Comparison of ENCODE assay signal across 9 cellular contexts in the genomic region with DNA sequence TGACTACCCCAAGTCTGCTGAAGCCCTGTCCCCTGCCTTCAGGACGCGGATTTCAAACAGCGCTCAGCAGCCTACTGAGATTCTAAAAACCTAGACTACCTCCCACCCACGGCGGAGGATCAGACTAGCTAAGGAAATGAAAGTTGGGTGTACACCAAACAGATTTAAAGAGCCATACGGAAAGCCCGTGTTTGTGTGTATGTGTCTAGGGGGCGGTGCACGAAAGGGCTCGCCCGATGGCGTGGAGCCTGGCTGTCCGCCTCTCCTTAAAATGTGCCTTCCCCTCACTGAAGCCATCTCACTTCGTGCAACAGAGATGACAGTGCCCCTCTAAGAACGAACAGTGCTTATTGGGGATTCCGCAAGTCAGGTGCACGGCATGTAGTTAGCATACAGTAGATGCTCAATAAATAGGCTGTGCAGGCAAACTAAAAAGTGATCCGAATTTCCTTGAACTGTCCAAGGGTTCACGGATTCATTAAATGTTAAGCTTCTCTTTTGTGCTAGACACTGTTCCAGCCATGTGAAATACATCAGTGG. TPM values are rescaled to one million over a fixed set of nuclear protein-coding genes. Genes with fewer than 3 reads are reported as not detected.
DNase-seq lines count a peak whose midpoint lies in the region; ATAC-seq, FAIRE-seq and TF ChIP-seq lines count a peak whose summit lies in the region.
"Had no signal": no experiment of that assay in that cellular context is flagged by ENCODE, and none has a peak within 500 bp of the region (broad histone marks: within the 10 kb centered on the region; RNA-seq: fewer than 3 reads in every experiment).

No MANE protein-coding gene starts in this region.

- no peaks in the 10 kb centered on the region for H4K20me1 ChIP-seq in HCT116 (ENCODE audit: insufficient read depth)

- DNase-seq in A673 (ENCODE audit: low spot score) (peak; percentile 36), HCT116 (ENCODE audit: low read depth, low spot score) (no peak), right cardiac atrium (peak in 2 of 3 donors; percentile 47 to 48), small intestine (peak; percentile 26), COLO829 (ENCODE audit: low spot score) (no peak), Ammon's horn (ENCODE audit: low spot score) (no peak)
- DNase-seq in activated T-cell treated with anti-CD3 and anti-CD28 coated beads, Interleukin-2, amount 50 U/mL, for 4 hours: no peak

- peak overlapping the region; percentile 68 for H3K9ac ChIP-seq in HCT116 (ENCODE audit: low read length)

- H3K9me2 ChIP-seq in HCT116 (ENCODE audit: insufficient read depth): no peaks in the 10 kb centered on the region

- no peaks in the 10 kb centered on the region for H3K9me3 ChIP-seq in A673 (ENCODE audit: low read depth, low read length, poor library complexity, severe bottlenecking)
- no peaks in the 10 kb centered on the region for H3K9me3 ChIP-seq in HCT116 (ENCODE audit: control insufficient read depth in 1 of 2, insufficient read depth in 1 of 2, low read depth in 1 of 2, low read length in 2 of 2)
- no peaks in the 10 kb centered on the region for H3K9me3 ChIP-seq in right cardiac atrium (ENCODE audit: control insufficient read depth, low read length)
- H3K9me3 ChIP-seq in small intestine (ENCODE audit: control insufficient read depth, low read depth): no peaks in the 10 kb centered on the region

- RAD21 ChIA-PET in HCT116 (lab: Charles Lee; ENCODE audit: low non-redundant PET in 1 of 2, low total read pairs in 2 of 2, uncharacterized antibody in 2 of 2, unreplicated experiment in 2 of 2): no interaction called here

- H3K4me3 ChIP-seq in A673 (ENCODE audit: low read depth, low read length, poor library complexity, severe bottlenecking): peak overlapping the region; percentile 63
- H3K4me3 ChIP-seq in HCT116 (replicated peaks in 1 of 2; ENCODE audit: low read depth in 1 of 2, low read length in 2 of 2): peak overlapping the region; percentile 82 to 84
- peak overlapping the region; percentile 56 for H3K4me3 ChIP-seq in right cardiac atrium (ENCODE audit: low read length)
- H3K4me3 ChIP-seq in small intestine (ENCODE audit: low read depth in 1 of 2, low read length in 2 of 2): peak overlapping the region in 1 of 2 donors; percentile 64

- peak overlapping the region; percentile 97 for H3K4me3 Mint-ChIP-seq in activated T-cell treated with anti-CD3 and anti-CD28 coated beads, Interleukin-2, amount 50 U/mL, for 4 hours

- intact Hi-C loops in A673 (cut with micrococcal nuclease; ENCODE audit: unreplicated experiment) (no loop called here), HCT116 (cut with micrococcal nuclease) (loop anchor here (1.0 kb wide), 1 partner anchor 22 kb away; the partner anchor contains the start of gene CNOT3), right cardiac atrium (cut with DNase I) (no loop called here)

- no peak for TF ChIP-seq POLR2A in HCT116 (IDR thresholded peaks at IDR 0.05; ENCODE audit: borderline replicate concordance, extremely low read depth, insufficient read depth, insufficient read length)

- ATAC-seq in HCT116 (no peak), right cardiac atrium (no peak), HG03342 (IDR thresholded peaks at IDR 0.05; ENCODE audit: unreplicated experiment) (no peak)
- no peak for ATAC-seq in activated T-cell treated with anti-CD3 and anti-CD28 coated beads, Interleukin-2, amount 50 U/mL, for 4 hours

- H3K79me2 ChIP-seq in HCT116 (ENCODE audit: insufficient read depth, low read length): peaks cover 8% of the 10 kb centered on the region

- peak overlapping the region; percentile 93 for H3K4me2 ChIP-seq in HCT116 (ENCODE audit: low read length)

- 11% methylated on average over 19 of the region's 19 CpGs for WGBS in right cardiac atrium
- 8 to 9% (median 8%) methylated on average over 19 of the region's 19 CpGs for WGBS in small intestine, 3 donors

- CTCF ChIA-PET in A673 (lab: Charles Lee) (interaction anchor here (1.0 kb wide), 1 partner anchor 12 kb away, joined by 3 read pairs; no protein-coding TSS in a partner anchor), HCT116 (lab: Charles Lee) (interaction anchor here (0.6 to 1.3 kb wide), 5 partner anchors 10 to 107 kb away, joined by 3 to 6 read pairs (median 3); partner anchors contain the start of genes MBOAT7 and TMC4)

- TF ChIP-seq CTCF in A673 (conservative IDR thresholded peaks at IDR 0.05; ENCODE audit: low read depth, low read length): no peak
- TF ChIP-seq CTCF in HCT116 (IDR thresholded peaks at IDR 0.05 in 2 of 3, conservative IDR thresholded peaks at IDR 0.05 in 1 of 3; ENCODE audit: borderline replicate concordance in 1 of 3, insufficient read depth in 1 of 3, low read depth in 2 of 3, low read length in 2 of 3): no peak

- H3K36me3 Mint-ChIP-seq in activated T-cell treated with anti-CD3 and anti-CD28 coated beads, Interleukin-2, amount 50 U/mL, for 4 hours (ENCODE audit: insufficient read depth): peaks cover 20% of the 10 kb centered on the region

- peaks cover 6% of the 10 kb centered on the region for H3K4me1 ChIP-seq in A673 (ENCODE audit: insufficient read depth, low read length, poor library complexity, severe bottlenecking)
- H3K4me1 ChIP-seq in HCT116 (ENCODE audit: control insufficient read depth in 1 of 2, insufficient read depth in 2 of 2, low read length in 2 of 2): peaks cover 26 to 41% of the 10 kb centered on the region in 2 experiments
- peaks cover 8% of the 10 kb centered on the region for H3K4me1 ChIP-seq in right cardiac atrium (ENCODE audit: control insufficient read depth, insufficient read depth, low read length)
- H3K4me1 ChIP-seq in small intestine (ENCODE audit: control insufficient read depth in 2 of 2, insufficient read depth in 1 of 2, low read depth in 1 of 2, low read length in 1 of 2): peaks cover 5 to 20% of the 10 kb centered on the region in 2 donors

- H3K27me3 ChIP-seq in A673 (replicated peaks; ENCODE audit: insufficient read depth, low read depth, low read length, poor library complexity) (no peaks in the 10 kb centered on the region), HCT116 (ENCODE audit: insufficient read depth, low read length) (no peaks in the 10 kb centered on the region), right cardiac atrium (ENCODE audit: control insufficient read depth, insufficient read depth) (no peaks in the 10 kb centered on the region), small intestine (ENCODE audit: control insufficient read depth in 2 of 2, insufficient read depth in 2 of 2, low read length in 2 of 2) (no peaks in the 10 kb centered on the region)

- TF ChIP-seq RAD21 in HCT116 (IDR thresholded peaks at IDR 0.05; ENCODE audit: low read depth): no peak

- no peak for FAIRE-seq in small intestine (lab: Jason Lieb, UNC)

- H3K36me3 ChIP-seq in A673 (ENCODE audit: insufficient read depth, low read length, poor library complexity, severe bottlenecking): peaks cover 41% of the 10 kb centered on the region
- H3K36me3 ChIP-seq in HCT116 (ENCODE audit: control insufficient read depth in 1 of 2, insufficient read depth in 2 of 2, low read length in 2 of 2): peaks cover 28 to 30% of the 10 kb centered on the region in 2 experiments; a peak in 3 of 4 replicates
- H3K36me3 ChIP-seq in small intestine (ENCODE audit: control insufficient read depth in 2 of 2, insufficient read depth in 2 of 2, low read length in 2 of 2): peaks cover 13 to 19% of the 10 kb centered on the region in 2 donors

- H3K27ac ChIP-seq in A673 (ENCODE audit: low read depth, low read length, poor library complexity, severe bottlenecking): peak overlapping the region; percentile 93
- H3K27ac ChIP-seq in HCT116 (ENCODE audit: low read depth, low read length): peak overlapping the region; percentile 87
- peak overlapping the region; percentile 97 for H3K27ac ChIP-seq in right cardiac atrium (ENCODE audit: low read length)
- peak overlapping the region; percentile 87 to 90 for H3K27ac ChIP-seq in small intestine (ENCODE audit: low read depth in 1 of 2, low read length in 1 of 2)

- no peaks in the 10 kb centered on the region for H3K27me3 Mint-ChIP-seq in activated T-cell treated with anti-CD3 and anti-CD28 coated beads, Interleukin-2, amount 50 U/mL, for 4 hours (ENCODE audit: low read depth)

- H2AFZ ChIP-seq in HCT116 (ENCODE audit: low read depth, low read length, poor library complexity, severe bottlenecking): no peak overlapping the region

- peaks cover 67% of the 10 kb centered on the region for H3K4me1 Mint-ChIP-seq in activated T-cell treated with anti-CD3 and anti-CD28 coated beads, Interleukin-2, amount 50 U/mL, for 4 hours (ENCODE audit: low read depth)

- H3K9me3 Mint-ChIP-seq in activated T-cell treated with anti-CD3 and anti-CD28 coated beads, Interleukin-2, amount 50 U/mL, for 4 hours: no peaks in the 10 kb centered on the region

- POLR2A ChIA-PET in A673 (lab: Charles Lee; ENCODE audit: low non-redundant PET): interaction anchor here (1.0 kb wide), 1 partner anchor 43 kb away, joined by 3 read pairs; the partner anchor contains the start of genes PRPF31 and TFPT
- POLR2A ChIA-PET in HCT116 (lab: Charles Lee): interaction anchor here (0.8 to 1.6 kb wide), 4 partner anchors 8 to 41 kb away, joined by 3 to 13 read pairs (median 6); partner anchors contain the start of genes MBOAT7 and TSEN34

- BruUV-seq in A673 (replicated peaks; lab: Mats Ljungman, UMichigan): TSS peak; percentile 89
- BruUV-seq in HCT116 (replicated peaks; lab: Mats Ljungman, UMichigan): TSS peak; percentile 71

RNA-seq across cellular contexts. Expression of gene LENG1, which starts 0.6 kb away (rescaled TPM):
- total RNA-seq in A673 (2021): 8.8 and 9.7 TPM in 2 replicates
- total RNA-seq in HCT116 (2021; ENCODE audit: unreplicated experiment): 7.6 TPM
- polyA plus RNA-seq in HCT116 (2012): 6.8 and 8.0 TPM in 2 replicates
- total RNA-seq in activated T-cell treated with anti-CD3 and anti-CD28 coated beads, Interleukin-2, amount 50 U/mL, for 4 hours: 1 to 10 TPM; 5.6 to 9.7 (median 9.2) TPM
- 1 to 10 TPM; 5.3 to 7.6 (median 7.0) TPM for total RNA-seq in right cardiac atrium
- 11.0 TPM for polyA plus RNA-seq in right cardiac atrium
- polyA plus RNA-seq in small intestine: 10 to 100 TPM in 1 of 3 donors, 1 to 10 TPM in 2; 6.7 to 11.1 (median 9.7) TPM

RNA-seq across cellular contexts. Expression of gene TMC4, which starts 14.1 kb away (rescaled TPM):
- total RNA-seq in A673 (2021): 0.58 and 0.96 TPM in 2 replicates
- total RNA-seq in HCT116 (2021; ENCODE audit: unreplicated experiment): 60.3 TPM
- polyA plus RNA-seq in HCT116 (2012): 72.2 and 90.5 TPM in 2 replicates
- under 1 TPM; 0.63 to 0.98 (median 0.79) TPM for total RNA-seq in activated T-cell treated with anti-CD3 and anti-CD28 coated beads, Interleukin-2, amount 50 U/mL, for 4 hours
- 1 to 10 TPM; 1.0 to 3.8 (median 2.5) TPM for total RNA-seq in right cardiac atrium
- polyA plus RNA-seq in right cardiac atrium: 2.3 TPM
- polyA plus RNA-seq in small intestine: 100 to 1,000 TPM in 2 of 3 donors, 10 to 100 TPM in 1; 40.6 to 174 (median 118) TPM
- total RNA-seq: glomerular endothelial cell had no signal

RNA-seq across cellular contexts. Expression of gene CNOT3, which starts 21.3 kb away (rescaled TPM):
- total RNA-seq in A673 (2021) (90.8 and 102 TPM in 2 replicates), HCT116 (2021; ENCODE audit: unreplicated experiment) (76.7 TPM), right cardiac atrium (10 to 100 TPM; 20.3 to 26.5 (median 23.3) TPM)
- polyA plus RNA-seq in HCT116 (2012): 84.0 and 93.2 TPM in 2 replicates
- 100 to 1,000 TPM in 2 of 3 donors, 10 to 100 TPM in 1; 90.8 to 102 (median 100) TPM for total RNA-seq in activated T-cell treated with anti-CD3 and anti-CD28 coated beads, Interleukin-2, amount 50 U/mL, for 4 hours
- polyA plus RNA-seq in right cardiac atrium (18.2 TPM), small intestine (10 to 100 TPM; 24.4 to 31.1 (median 25.9) TPM)

RNA-seq across cellular contexts. Expression of gene MBOAT7, which starts 30.5 kb away (rescaled TPM):
- total RNA-seq in A673 (2021) (107 and 109 TPM in 2 replicates), HCT116 (2021; ENCODE audit: unreplicated experiment) (113 TPM), right cardiac atrium (10 to 100 TPM; 18.9 to 23.6 (median 21.4) TPM)
- polyA plus RNA-seq in HCT116 (2012): 80.1 and 82.8 TPM in 2 replicates
- 100 to 1,000 TPM in 2 of 3 donors, 10 to 100 TPM in 1; 96.3 to 122 (median 108) TPM for total RNA-seq in activated T-cell treated with anti-CD3 and anti-CD28 coated beads, Interleukin-2, amount 50 U/mL, for 4 hours
- polyA plus RNA-seq in right cardiac atrium (16.1 TPM), small intestine (10 to 100 TPM; 47.8 to 55.2 (median 54.2) TPM)

RNA-seq across cellular contexts. Expression of gene TSEN34, which starts 32.2 kb away (rescaled TPM):
- 56.9 and 64.7 TPM in 2 replicates for total RNA-seq in A673 (2021)
- 99.9 TPM for total RNA-seq in HCT116 (2021; ENCODE audit: unreplicated experiment)
- polyA plus RNA-seq in HCT116 (2012): 72.0 and 86.5 TPM in 2 replicates
- total RNA-seq in activated T-cell treated with anti-CD3 and anti-CD28 coated beads, Interleukin-2, amount 50 U/mL, for 4 hours: 10 to 100 TPM; 22.7 to 29.1 (median 25.9) TPM
- total RNA-seq in right cardiac atrium: 10 to 100 TPM; 17.6 to 22.1 (median 18.3) TPM
- 20.9 TPM for polyA plus RNA-seq in right cardiac atrium
- polyA plus RNA-seq in small intestine: 10 to 100 TPM; 32.7 to 50.3 (median 39.3) TPM

Comparison
In these comparisons a context has a peak if more than half of its experiments do, and no peak if none do; other contexts are left out.
1. DNase-seq: peak in A673 (single experiment), right cardiac atrium (2 of 3) and small intestine (single experiment); none in HCT116 (single experiment), activated T-cell treated with anti-CD3 and anti-CD28 coated beads, Interleukin-2, amount 50 U/mL, for 4 hours (single experiment), COLO829 (single experiment) and Ammon's horn (single experiment).
2. RNA of gene TMC4, which starts 14.1 kb away (total RNA-seq): 60.3 TPM in HCT116 (single experiment); 1.0 to 3.8 TPM in right cardiac atrium, 0.63 to 0.98 TPM in activated T-cell treated with anti-CD3 and anti-CD28 coated beads, Interleukin-2, amount 50 U/mL, for 4 hours and 0.58 to 0.96 TPM in A673; every median in the first group is over 10 times any median in the second.
3. Peak in every context shown above with its lines, with median percentiles within 50 percentile points of each other: H3K27ac ChIP-seq.